ENCODE assay signal across 22 cellular contexts in the genomic region with DNA sequence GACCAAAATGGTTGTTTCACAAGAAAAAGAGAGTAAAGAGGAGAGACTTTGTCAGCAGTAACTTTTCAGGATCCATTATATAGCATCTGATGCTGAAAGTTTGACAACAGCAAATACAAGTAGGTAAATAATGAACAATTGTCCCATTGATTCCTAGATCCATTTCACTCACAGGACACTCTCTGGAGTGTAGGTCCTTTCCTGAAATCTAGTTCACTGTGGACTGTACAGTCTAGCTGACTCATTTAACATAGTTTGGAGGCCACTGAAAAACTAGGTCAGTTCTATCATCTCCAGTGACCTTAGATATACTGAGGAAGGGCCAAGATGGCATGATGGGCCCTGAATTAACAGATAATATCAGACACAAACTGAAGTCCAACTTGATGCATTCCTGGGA. TPM values are rescaled to one million over a fixed set of nuclear protein-coding genes. Genes with fewer than 3 reads are reported as not detected.
"Had no signal": no experiment of that assay in that cellular context is flagged by ENCODE, and none has a peak within 500 bp of the region (broad histone marks: within the 10 kb centered on the region; RNA-seq: fewer than 3 reads in every experiment).

No MANE protein-coding gene starts in this region.

- H3K27ac ChIP-seq: coronary artery, dorsolateral prefrontal cortex, esophagus muscularis mucosa, foreskin keratinocyte, heart right ventricle, left lung, lower lobe of right lung had no signal

- DNase-seq: dermis blood vessel endothelial cell; dorsolateral prefrontal cortex; effector CD4-positive, alpha-beta T cell; effector memory CD4-positive, alpha-beta T cell; foreskin keratinocyte; glutamatergic neuron; head of caudate nucleus; heart right ventricle; hippocampal formation; left cardiac atrium; left lung; left ventricle myocardium superior; lower lobe of right lung; mesenchymal stem cell; mucosa of descending colon had no signal

- H3K4me3 ChIP-seq: coronary artery, dorsolateral prefrontal cortex, esophagus muscularis mucosa, heart right ventricle, left lung, lower lobe of right lung, mucosa of descending colon had no signal

- FAIRE-seq: colon, endothelial cell of umbilical vein, frontal cortex, islet of Langerhans, keratinocyte had no signal

- H3K27me3 ChIP-seq: dorsolateral prefrontal cortex, esophagus muscularis mucosa, heart right ventricle, left lung had no signal

- ATAC-seq: foreskin keratinocyte, heart right ventricle, left lung, left ventricle myocardium superior, lower lobe of right lung, mucosa of descending colon had no signal

- H3K36me3 ChIP-seq: esophagus muscularis mucosa, heart right ventricle, left lung, lower lobe of right lung had no signal

- H3K9me3 ChIP-seq: esophagus muscularis mucosa, heart right ventricle, left lung, lower lobe of right lung, mucosa of descending colon had no signal

- H3K4me1 ChIP-seq: foreskin keratinocyte, left lung, lower lobe of right lung had no signal

RNA-seq across cellular contexts. Expression of a gene that starts 19.3 kb away (rescaled TPM):
- polyA plus RNA-seq: foreskin keratinocyte had no signal
